1 cellular context compared by ENCODE assay signal in genomic region chr22:42519544-42520237, GRCh38.
TF ChIP-seq lines count a peak whose summit lies in the region.

RRP7A (minus strand) TSS chr22:42519796; CDS start chr22:42519786, 10 bp downstream.

TF ChIP-seq in HepG2, 621 proteins besides CTCF, POLR2A, EP300 and RAD21 (continued from another document and continues in another):
- TF ChIP-seq, protein P1, sequence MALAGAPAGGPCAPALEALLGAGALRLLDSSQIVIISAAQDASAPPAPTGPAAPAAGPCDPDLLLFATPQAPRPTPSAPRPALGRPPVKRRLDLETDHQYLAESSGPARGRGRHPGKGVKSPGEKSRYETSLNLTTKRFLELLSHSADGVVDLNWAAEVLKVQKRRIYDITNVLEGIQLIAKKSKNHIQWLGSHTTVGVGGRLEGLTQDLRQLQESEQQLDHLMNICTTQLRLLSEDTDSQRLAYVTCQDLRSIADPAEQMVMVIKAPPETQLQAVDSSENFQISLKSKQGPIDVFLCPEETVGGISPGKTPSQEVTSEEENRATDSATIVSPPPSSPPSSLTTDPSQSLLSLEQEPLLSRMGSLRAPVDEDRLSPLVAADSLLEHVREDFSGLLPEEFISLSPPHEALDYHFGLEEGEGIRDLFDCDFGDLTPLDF (CRISPR knock-in tag; IDR thresholded peaks at IDR 0.05) = no peak; the same call in 1 of the 2 replicates
- TF ChIP-seq GPBP1L1 (CRISPR knock-in tag; IDR thresholded peaks at IDR 0.05) = no peak
- no peak for TF ChIP-seq NRL (CRISPR knock-in tag; IDR thresholded peaks at IDR 0.05; ENCODE audit: borderline replicate concordance)
- no peak for TF ChIP-seq ZNF253 (CRISPR knock-in tag; IDR thresholded peaks at IDR 0.05; ENCODE audit: borderline replicate concordance)
- TF ChIP-seq ZNF143 (CRISPR knock-in tag; IDR thresholded peaks at IDR 0.05) = peak; percentile 88
- no peak for TF ChIP-seq ZFP37 (CRISPR knock-in tag; IDR thresholded peaks at IDR 0.05; ENCODE audit: borderline replicate concordance)
- no peak for TF ChIP-seq RFX3 (CRISPR knock-in tag; IDR thresholded peaks at IDR 0.05)
- TF ChIP-seq, protein P2, sequence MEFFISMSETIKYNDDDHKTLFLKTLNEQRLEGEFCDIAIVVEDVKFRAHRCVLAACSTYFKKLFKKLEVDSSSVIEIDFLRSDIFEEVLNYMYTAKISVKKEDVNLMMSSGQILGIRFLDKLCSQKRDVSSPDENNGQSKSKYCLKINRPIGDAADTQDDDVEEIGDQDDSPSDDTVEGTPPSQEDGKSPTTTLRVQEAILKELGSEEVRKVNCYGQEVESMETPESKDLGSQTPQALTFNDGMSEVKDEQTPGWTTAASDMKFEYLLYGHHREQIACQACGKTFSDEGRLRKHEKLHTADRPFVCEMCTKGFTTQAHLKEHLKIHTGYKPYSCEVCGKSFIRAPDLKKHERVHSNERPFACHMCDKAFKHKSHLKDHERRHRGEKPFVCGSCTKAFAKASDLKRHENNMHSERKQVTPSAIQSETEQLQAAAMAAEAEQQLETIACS (CRISPR knock-in tag; IDR thresholded peaks at IDR 0.05) = no peak
- no peak for TF ChIP-seq MTERF4 (CRISPR knock-in tag; IDR thresholded peaks at IDR 0.05)
- TF ChIP-seq IKZF4 (CRISPR knock-in tag; IDR thresholded peaks at IDR 0.05; ENCODE audit: borderline replicate concordance, low read depth, not compliant biosample characterization) = no peak
- TF ChIP-seq, protein P3, sequence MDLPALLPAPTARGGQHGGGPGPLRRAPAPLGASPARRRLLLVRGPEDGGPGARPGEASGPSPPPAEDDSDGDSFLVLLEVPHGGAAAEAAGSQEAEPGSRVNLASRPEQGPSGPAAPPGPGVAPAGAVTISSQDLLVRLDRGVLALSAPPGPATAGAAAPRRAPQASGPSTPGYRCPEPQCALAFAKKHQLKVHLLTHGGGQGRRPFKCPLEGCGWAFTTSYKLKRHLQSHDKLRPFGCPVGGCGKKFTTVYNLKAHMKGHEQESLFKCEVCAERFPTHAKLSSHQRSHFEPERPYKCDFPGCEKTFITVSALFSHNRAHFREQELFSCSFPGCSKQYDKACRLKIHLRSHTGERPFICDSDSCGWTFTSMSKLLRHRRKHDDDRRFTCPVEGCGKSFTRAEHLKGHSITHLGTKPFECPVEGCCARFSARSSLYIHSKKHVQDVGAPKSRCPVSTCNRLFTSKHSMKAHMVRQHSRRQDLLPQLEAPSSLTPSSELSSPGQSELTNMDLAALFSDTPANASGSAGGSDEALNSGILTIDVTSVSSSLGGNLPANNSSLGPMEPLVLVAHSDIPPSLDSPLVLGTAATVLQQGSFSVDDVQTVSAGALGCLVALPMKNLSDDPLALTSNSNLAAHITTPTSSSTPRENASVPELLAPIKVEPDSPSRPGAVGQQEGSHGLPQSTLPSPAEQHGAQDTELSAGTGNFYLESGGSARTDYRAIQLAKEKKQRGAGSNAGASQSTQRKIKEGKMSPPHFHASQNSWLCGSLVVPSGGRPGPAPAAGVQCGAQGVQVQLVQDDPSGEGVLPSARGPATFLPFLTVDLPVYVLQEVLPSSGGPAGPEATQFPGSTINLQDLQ (CRISPR knock-in tag; IDR thresholded peaks at IDR 0.05) = no peak
- no peak for TF ChIP-seq SMAD3 (CRISPR knock-in tag; IDR thresholded peaks at IDR 0.05)
- TF ChIP-seq, protein P4, sequence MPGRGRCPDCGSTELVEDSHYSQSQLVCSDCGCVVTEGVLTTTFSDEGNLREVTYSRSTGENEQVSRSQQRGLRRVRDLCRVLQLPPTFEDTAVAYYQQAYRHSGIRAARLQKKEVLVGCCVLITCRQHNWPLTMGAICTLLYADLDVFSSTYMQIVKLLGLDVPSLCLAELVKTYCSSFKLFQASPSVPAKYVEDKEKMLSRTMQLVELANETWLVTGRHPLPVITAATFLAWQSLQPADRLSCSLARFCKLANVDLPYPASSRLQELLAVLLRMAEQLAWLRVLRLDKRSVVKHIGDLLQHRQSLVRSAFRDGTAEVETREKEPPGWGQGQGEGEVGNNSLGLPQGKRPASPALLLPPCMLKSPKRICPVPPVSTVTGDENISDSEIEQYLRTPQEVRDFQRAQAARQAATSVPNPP (CRISPR knock-in tag; IDR thresholded peaks at IDR 0.05) = no peak
- TF ChIP-seq, protein P5, sequence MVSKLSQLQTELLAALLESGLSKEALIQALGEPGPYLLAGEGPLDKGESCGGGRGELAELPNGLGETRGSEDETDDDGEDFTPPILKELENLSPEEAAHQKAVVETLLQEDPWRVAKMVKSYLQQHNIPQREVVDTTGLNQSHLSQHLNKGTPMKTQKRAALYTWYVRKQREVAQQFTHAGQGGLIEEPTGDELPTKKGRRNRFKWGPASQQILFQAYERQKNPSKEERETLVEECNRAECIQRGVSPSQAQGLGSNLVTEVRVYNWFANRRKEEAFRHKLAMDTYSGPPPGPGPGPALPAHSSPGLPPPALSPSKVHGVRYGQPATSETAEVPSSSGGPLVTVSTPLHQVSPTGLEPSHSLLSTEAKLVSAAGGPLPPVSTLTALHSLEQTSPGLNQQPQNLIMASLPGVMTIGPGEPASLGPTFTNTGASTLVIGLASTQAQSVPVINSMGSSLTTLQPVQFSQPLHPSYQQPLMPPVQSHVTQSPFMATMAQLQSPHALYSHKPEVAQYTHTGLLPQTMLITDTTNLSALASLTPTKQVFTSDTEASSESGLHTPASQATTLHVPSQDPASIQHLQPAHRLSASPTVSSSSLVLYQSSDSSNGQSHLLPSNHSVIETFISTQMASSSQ (IDR thresholded peaks at IDR 0.05; ENCODE audit: low read depth) = no peak
- TF ChIP-seq, protein P5 (CRISPR knock-in tag; IDR thresholded peaks at IDR 0.05; ENCODE audit: borderline replicate concordance) = 0 out of 2 replicates have a peak, but pooled peaks have one; percentile 3
- TF ChIP-seq POGZ (CRISPR knock-in tag; IDR thresholded peaks at IDR 0.05) = 0 out of 2 replicates have a peak, but pooled peaks have one; percentile 31
- TF ChIP-seq KLF6 (CRISPR knock-in tag; IDR thresholded peaks at IDR 0.05) = no peak
- no peak for TF ChIP-seq ZNF44 (CRISPR knock-in tag; IDR thresholded peaks at IDR 0.05)
- no peak for TF ChIP-seq RBAK (CRISPR knock-in tag; IDR thresholded peaks at IDR 0.05)
- TF ChIP-seq ZNF274 (CRISPR knock-in tag; IDR thresholded peaks at IDR 0.05) = no peak
- TF ChIP-seq CHD4 (IDR thresholded peaks at IDR 0.05; ENCODE audit: borderline replicate concordance, low read length) = peak; percentile 36; the same call in 1 of the 2 replicates
- TF ChIP-seq, protein P6, sequence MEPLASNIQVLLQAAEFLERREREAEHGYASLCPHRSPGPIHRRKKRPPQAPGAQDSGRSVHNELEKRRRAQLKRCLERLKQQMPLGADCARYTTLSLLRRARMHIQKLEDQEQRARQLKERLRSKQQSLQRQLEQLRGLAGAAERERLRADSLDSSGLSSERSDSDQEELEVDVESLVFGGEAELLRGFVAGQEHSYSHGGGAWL (CRISPR knock-in tag; IDR thresholded peaks at IDR 0.05) = no peak
- TF ChIP-seq BHLHE40 (IDR thresholded peaks at IDR 0.05; ENCODE audit: low read length) = no peak
- peak; percentile 37; the same call in 1 of the 2 replicates for TF ChIP-seq KDM5B (CRISPR knock-in tag; IDR thresholded peaks at IDR 0.05; ENCODE audit: borderline replicate concordance)
- no peak for TF ChIP-seq HOXA7 (CRISPR knock-in tag; IDR thresholded peaks at IDR 0.05)
- no peak for TF ChIP-seq PLRG1 (conservative IDR thresholded peaks at IDR 0.05)
- peak; percentile 61 for TF ChIP-seq ZNF883 (CRISPR knock-in tag; IDR thresholded peaks at IDR 0.05; ENCODE audit: not compliant biosample characterization)
- no peak for TF ChIP-seq ZNF326 (CRISPR knock-in tag; IDR thresholded peaks at IDR 0.05; ENCODE audit: borderline replicate concordance)
- TF ChIP-seq, protein P7, sequence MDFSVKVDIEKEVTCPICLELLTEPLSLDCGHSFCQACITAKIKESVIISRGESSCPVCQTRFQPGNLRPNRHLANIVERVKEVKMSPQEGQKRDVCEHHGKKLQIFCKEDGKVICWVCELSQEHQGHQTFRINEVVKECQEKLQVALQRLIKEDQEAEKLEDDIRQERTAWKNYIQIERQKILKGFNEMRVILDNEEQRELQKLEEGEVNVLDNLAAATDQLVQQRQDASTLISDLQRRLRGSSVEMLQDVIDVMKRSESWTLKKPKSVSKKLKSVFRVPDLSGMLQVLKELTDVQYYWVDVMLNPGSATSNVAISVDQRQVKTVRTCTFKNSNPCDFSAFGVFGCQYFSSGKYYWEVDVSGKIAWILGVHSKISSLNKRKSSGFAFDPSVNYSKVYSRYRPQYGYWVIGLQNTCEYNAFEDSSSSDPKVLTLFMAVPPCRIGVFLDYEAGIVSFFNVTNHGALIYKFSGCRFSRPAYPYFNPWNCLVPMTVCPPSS (IDR thresholded peaks at IDR 0.05) = no peak
- peak; percentile 66 for TF ChIP-seq SAP130 (CRISPR knock-in tag; IDR thresholded peaks at IDR 0.05; ENCODE audit: low read depth)
- TF ChIP-seq, protein P8, sequence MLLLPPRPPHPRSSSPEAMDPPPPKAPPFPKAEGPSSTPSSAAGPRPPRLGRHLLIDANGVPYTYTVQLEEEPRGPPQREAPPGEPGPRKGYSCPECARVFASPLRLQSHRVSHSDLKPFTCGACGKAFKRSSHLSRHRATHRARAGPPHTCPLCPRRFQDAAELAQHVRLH (CRISPR knock-in tag; IDR thresholded peaks at IDR 0.05; ENCODE audit: borderline replicate concordance, low read depth) = no peak
- TF ChIP-seq ZBTB42 (CRISPR knock-in tag; IDR thresholded peaks at IDR 0.05) = no peak
- no peak for TF ChIP-seq CREM (IDR thresholded peaks at IDR 0.05)
- no peak for TF ChIP-seq CREM (CRISPR knock-in tag; IDR thresholded peaks at IDR 0.05)
- no peak for TF ChIP-seq ZNF773 (CRISPR knock-in tag; IDR thresholded peaks at IDR 0.05; ENCODE audit: borderline replicate concordance)
- no peak for TF ChIP-seq GATAD2A (CRISPR knock-in tag; IDR thresholded peaks at IDR 0.05)
- TF ChIP-seq LCORL (IDR thresholded peaks at IDR 0.05) = no peak
- TF ChIP-seq LCORL (CRISPR knock-in tag; IDR thresholded peaks at IDR 0.05) = no peak
- TF ChIP-seq ZNF12 (CRISPR knock-in tag; IDR thresholded peaks at IDR 0.05) = no peak
- no peak; the same call in 1 of the 2 replicates for TF ChIP-seq ZNF678 (CRISPR knock-in tag; IDR thresholded peaks at IDR 0.05)
- TF ChIP-seq, protein P9, sequence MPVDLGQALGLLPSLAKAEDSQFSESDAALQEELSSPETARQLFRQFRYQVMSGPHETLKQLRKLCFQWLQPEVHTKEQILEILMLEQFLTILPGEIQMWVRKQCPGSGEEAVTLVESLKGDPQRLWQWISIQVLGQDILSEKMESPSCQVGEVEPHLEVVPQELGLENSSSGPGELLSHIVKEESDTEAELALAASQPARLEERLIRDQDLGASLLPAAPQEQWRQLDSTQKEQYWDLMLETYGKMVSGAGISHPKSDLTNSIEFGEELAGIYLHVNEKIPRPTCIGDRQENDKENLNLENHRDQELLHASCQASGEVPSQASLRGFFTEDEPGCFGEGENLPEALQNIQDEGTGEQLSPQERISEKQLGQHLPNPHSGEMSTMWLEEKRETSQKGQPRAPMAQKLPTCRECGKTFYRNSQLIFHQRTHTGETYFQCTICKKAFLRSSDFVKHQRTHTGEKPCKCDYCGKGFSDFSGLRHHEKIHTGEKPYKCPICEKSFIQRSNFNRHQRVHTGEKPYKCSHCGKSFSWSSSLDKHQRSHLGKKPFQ (CRISPR knock-in tag; IDR thresholded peaks at IDR 0.05; ENCODE audit: insufficient replicate concordance) = no peak
- TF ChIP-seq NFKB2 (CRISPR knock-in tag; IDR thresholded peaks at IDR 0.05; ENCODE audit: borderline replicate concordance) = no peak
- TF ChIP-seq RNF219 (CRISPR knock-in tag; IDR thresholded peaks at IDR 0.05) = no peak
- no peak for TF ChIP-seq ZNF468 (CRISPR knock-in tag; IDR thresholded peaks at IDR 0.05)
- TF ChIP-seq HNF4G (IDR thresholded peaks at IDR 0.05; ENCODE audit: borderline replicate concordance, low read depth, low read length) = no peak
- TF ChIP-seq HNF4G (CRISPR knock-in tag; IDR thresholded peaks at IDR 0.05; ENCODE audit: borderline replicate concordance, low read depth) = no peak
- no peak for TF ChIP-seq ZNF354B (CRISPR knock-in tag; IDR thresholded peaks at IDR 0.05)
- 0 out of 2 replicates have a peak, but pooled peaks have one; percentile 6 for TF ChIP-seq FOXC1 (CRISPR knock-in tag; IDR thresholded peaks at IDR 0.05; ENCODE audit: borderline replicate concordance)
